In genomic region chr20:25525857-25526256, GRCh38 we compare ENCODE assay signal across 1 cellular context.
TF ChIP-seq lines count a peak whose summit lies in the region.

No MANE protein-coding gene starts in this region.

TF ChIP-seq in HepG2, 621 proteins besides CTCF, POLR2A, EP300 and RAD21 (continued from another document):
- TF ChIP-seq BCL3 (CRISPR knock-in tag; IDR thresholded peaks at IDR 0.05): no peak
- TF ChIP-seq ZNF883 (CRISPR knock-in tag; IDR thresholded peaks at IDR 0.05; ENCODE audit: not compliant biosample characterization): no peak
- TF ChIP-seq ZNF432 (CRISPR knock-in tag; IDR thresholded peaks at IDR 0.05; ENCODE audit: borderline replicate concordance): 0 out of 2 replicates have a peak, but pooled peaks have one; percentile 93
- no peak for TF ChIP-seq NFAT5 (CRISPR knock-in tag; IDR thresholded peaks at IDR 0.05)
- TF ChIP-seq ZNF552 (CRISPR knock-in tag; IDR thresholded peaks at IDR 0.05; ENCODE audit: borderline replicate concordance): no peak
- TF ChIP-seq NR2C2 (CRISPR knock-in tag; IDR thresholded peaks at IDR 0.05; ENCODE audit: borderline replicate concordance): no peak
- TF ChIP-seq ARNT2 (CRISPR knock-in tag; IDR thresholded peaks at IDR 0.05; ENCODE audit: low read depth): no peak
- TF ChIP-seq KLF6 (CRISPR knock-in tag; IDR thresholded peaks at IDR 0.05): no peak
- peak; percentile 70; the same call in 1 of the 2 replicates for TF ChIP-seq TBX2 (CRISPR knock-in tag; IDR thresholded peaks at IDR 0.05; ENCODE audit: borderline replicate concordance)
- TF ChIP-seq ZNF761 (CRISPR knock-in tag; conservative IDR thresholded peaks at IDR 0.05): no peak
- no peak for TF ChIP-seq CAMTA2 (CRISPR knock-in tag; IDR thresholded peaks at IDR 0.05; ENCODE audit: borderline replicate concordance)
- no peak for TF ChIP-seq ZBTB7B (CRISPR knock-in tag; IDR thresholded peaks at IDR 0.05)
- no peak for TF ChIP-seq NRL (CRISPR knock-in tag; IDR thresholded peaks at IDR 0.05; ENCODE audit: borderline replicate concordance)
- TF ChIP-seq ZNF607 (CRISPR knock-in tag; IDR thresholded peaks at IDR 0.05; ENCODE audit: borderline replicate concordance): peak; percentile 48; the same call in 1 of the 2 replicates
- no peak for TF ChIP-seq PAF1 (CRISPR knock-in tag; IDR thresholded peaks at IDR 0.05)
- TF ChIP-seq PCBP2 (optimal IDR thresholded peaks at IDR 0.05; ENCODE audit: low read depth, low read length, poor library complexity, severe bottlenecking): no peak
- no peak for TF ChIP-seq ZHX2 (IDR thresholded peaks at IDR 0.05; ENCODE audit: low read depth)
- no peak for TF ChIP-seq ZHX2 (CRISPR knock-in tag; IDR thresholded peaks at IDR 0.05; ENCODE audit: borderline replicate concordance)
- TF ChIP-seq HINFP (CRISPR knock-in tag; IDR thresholded peaks at IDR 0.05; ENCODE audit: low read depth): no peak
- no peak; the same call in 1 of the 2 replicates for TF ChIP-seq ARID4A (CRISPR knock-in tag; IDR thresholded peaks at IDR 0.05; ENCODE audit: borderline replicate concordance)
- TF ChIP-seq, protein P1, sequence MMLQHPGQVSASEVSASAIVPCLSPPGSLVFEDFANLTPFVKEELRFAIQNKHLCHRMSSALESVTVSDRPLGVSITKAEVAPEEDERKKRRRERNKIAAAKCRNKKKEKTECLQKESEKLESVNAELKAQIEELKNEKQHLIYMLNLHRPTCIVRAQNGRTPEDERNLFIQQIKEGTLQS (CRISPR knock-in tag; IDR thresholded peaks at IDR 0.05): no peak
- no peak for TF ChIP-seq ZNF572 (CRISPR knock-in tag; IDR thresholded peaks at IDR 0.05)
- TF ChIP-seq ZNF546 (CRISPR knock-in tag; conservative IDR thresholded peaks at IDR 0.05): no peak
- TF ChIP-seq ZFP36L2 (CRISPR knock-in tag; IDR thresholded peaks at IDR 0.05): no peak
- no peak for TF ChIP-seq GTF2F1 (IDR thresholded peaks at IDR 0.05; ENCODE audit: low read length)
